Comparison of ENCODE assay signal across 2 cellular contexts in genomic region chr3:120762575-120762974, GRCh38.
TF ChIP-seq lines count a peak whose summit lies in the region.

No MANE protein-coding gene starts in this region.

TF ChIP-seq in SK-N-SH treated with all-trans-retinoic acid at 6 μM for 48 hours, 23 proteins besides CTCF, POLR2A, EP300 and RAD21 (continued from another document):
- TF ChIP-seq TSHZ2 (CRISPR knock-in tag; IDR thresholded peaks at IDR 0.05) (no peak), ARNTL (CRISPR knock-in tag; IDR thresholded peaks at IDR 0.05; ENCODE audit: borderline replicate concordance, low read depth) (no peak), GLIS3 (CRISPR knock-in tag; IDR thresholded peaks at IDR 0.05) (no peak), ZC3H10 (CRISPR knock-in tag; IDR thresholded peaks at IDR 0.05) (no peak), CSDC2 (CRISPR knock-in tag; IDR thresholded peaks at IDR 0.05) (no peak), TCF4 (CRISPR knock-in tag; IDR thresholded peaks at IDR 0.05; ENCODE audit: borderline replicate concordance) (no peak), ZNF8 (CRISPR knock-in tag; IDR thresholded peaks at IDR 0.05) (no peak), BACH2 (CRISPR knock-in tag; IDR thresholded peaks at IDR 0.05; ENCODE audit: borderline replicate concordance) (no peak), ZFP30 (CRISPR knock-in tag; IDR thresholded peaks at IDR 0.05) (no peak)

TF ChIP-seq in SK-N-SH, 30 proteins besides CTCF, POLR2A, EP300 and RAD21 (continued from another document):
- no peak for TF ChIP-seq IRF3 (IDR thresholded peaks at IDR 0.05; ENCODE audit: low read depth, low read length)
